Comparison of ENCODE assay signal across 9 cellular contexts in genomic region chr10:102649770-102650654, GRCh38. TPM values are rescaled to one million over a fixed set of nuclear protein-coding genes. Genes with fewer than 3 reads are reported as not detected.
DNase-seq lines count a peak whose midpoint lies in the region; ATAC-seq and TF ChIP-seq lines count a peak whose summit lies in the region.
"Had no signal": no experiment of that assay in that cellular context is flagged by ENCODE, and none has a peak within 500 bp of the region (broad histone marks: within the 10 kb centered on the region; RNA-seq: fewer than 3 reads in every experiment).

No MANE protein-coding gene starts in this region.

- TF ChIP-seq CTCF in heart left ventricle (IDR thresholded peaks at IDR 0.05): no peak
- no peak for TF ChIP-seq CTCF in dorsolateral prefrontal cortex (IDR thresholded peaks at IDR 0.05 in 54 of 56, conservative IDR thresholded peaks at IDR 0.05 in 2 of 56; ENCODE audit: low read depth in 1 of 56, partially characterized antibody in 56 of 56)

- H3K36me3 ChIP-seq in heart left ventricle (peaks cover under 1 to 41% (median 35%) of the 10 kb centered on the region in 9 donors), urinary bladder (ENCODE audit: insufficient read depth) (peaks cover 2% of the 10 kb centered on the region)

- peak overlapping the region in 9 of 12 donors; percentile 23 to 97 (median 86) for H3K4me3 ChIP-seq in heart left ventricle
- peak overlapping the region; percentile 28 to 96 (median 87) for H3K4me3 ChIP-seq in dorsolateral prefrontal cortex
- no peak overlapping the region for H3K4me3 ChIP-seq in urinary bladder (ENCODE audit: low read depth, low read length)

- no peaks in the 10 kb centered on the region for H3K9me3 ChIP-seq in heart left ventricle

- peak overlapping the region in 4 of 6 donors; percentile 51 to 97 (median 88) for H3K27ac Mint-ChIP-seq in naive B cell

- peak overlapping the region in 7 of 8 donors; percentile 20 to 93 (median 69) for H3K4me3 Mint-ChIP-seq in naive B cell

- peaks cover 82 to 94% (median 88%) of the 10 kb centered on the region in 3 donors for H3K4me1 Mint-ChIP-seq in naive B cell

- intact Hi-C loops in heart left ventricle (cut with DNase I): loop anchor here in 5 of 10 donors (5.0 to 10.0 kb wide), 5 partner anchors 62 to 145 kb away; partner anchors contain the start of genes ARL3 (in 3 of the 5), SFXN2 (in 3 of the 5), ACTR1A (in 2 of the 5) and SUFU (in 2 of the 5)
- intact Hi-C loops in cardiac septum (cut with DNase I): loop anchor here (2.0 to 5.0 kb wide), 2 partner anchors 19 to 62 kb away; partner anchors contain the start of genes ARL3 and SFXN2
- intact Hi-C loops in dorsolateral prefrontal cortex (cut with DNase I): loop anchor here in 1 of 2 donors (2.0 kb wide), 2 partner anchors 27 to 65 kb away; partner anchors contain the start of genes ARL3 and SFXN2

- TF ChIP-seq POLR2A in heart left ventricle (IDR thresholded peaks at IDR 0.05): no peak

- 48 to 60% (median 50%) methylated on average over 12 of the region's 12 CpGs for WGBS in heart left ventricle, 4 donors
- WGBS in urinary bladder: 65% methylated on average over 12 of the region's 12 CpGs

- H3K36me3 Mint-ChIP-seq in naive B cell: peaks cover 0 to 15% of the 10 kb centered on the region in 2 donors

- no peaks in the 10 kb centered on the region for H3K27me3 Mint-ChIP-seq in naive B cell

- H3K27me3 ChIP-seq in heart left ventricle: no peaks in the 10 kb centered on the region
- no peaks in the 10 kb centered on the region for H3K27me3 ChIP-seq in dorsolateral prefrontal cortex

- no peaks in the 10 kb centered on the region for H3K9me3 Mint-ChIP-seq in naive B cell

- H3K4me1 ChIP-seq in heart left ventricle (peaks cover 38 to 90% (median 72%) of the 10 kb centered on the region in 12 donors), urinary bladder (ENCODE audit: insufficient read depth) (no peaks in the 10 kb centered on the region)

- peak overlapping the region; percentile 23 to 100 (median 82) for H3K27ac ChIP-seq in heart left ventricle
- peak overlapping the region; percentile 11 to 100 (median 99) for H3K27ac ChIP-seq in dorsolateral prefrontal cortex
- H3K27ac ChIP-seq in urinary bladder (ENCODE audit: low read depth): peak overlapping the region; percentile 27

- peak in 2 of 5 donors; percentile 18 to 60 for DNase-seq in heart left ventricle
- no peak for DNase-seq in cardiac septum (ENCODE audit: low spot score)
- DNase-seq in dorsolateral prefrontal cortex: no peak
- DNase-seq in naive B cell: no peak
- DNase-seq in germinal center (ENCODE audit: low spot score): no peak
- DNase-seq in NCI-H82 (lab: John Stamatoyannopoulos, UW): no peak
- DNase-seq in GM19238 (ENCODE audit: insufficient read length, low spot score): no peak
- DNase-seq: activated CD4-positive, CD25-positive, alpha-beta regulatory T cell treated with anti-CD3 and anti-CD28 coated beads, Interleukin-2, amount 50 U/mL, for 72 hours had no signal

- ATAC-seq in heart left ventricle (no peak), naive B cell (ENCODE audit: low read depth in 2 of 2) (no peak)

RNA-seq across cellular contexts. Expression of gene TRIM8, which starts 5.7 kb away (rescaled TPM):
- total RNA-seq in heart left ventricle: 100 to 1,000 TPM in 6 of 9 donors, 10 to 100 TPM in 3; 91.5 to 225 (median 107) TPM
- polyA plus RNA-seq in heart left ventricle: 10 to 100 TPM; 38.9 to 94.6 TPM
- total RNA-seq in cardiac septum: 99.6 TPM
- total RNA-seq in dorsolateral prefrontal cortex: 100 to 1,000 TPM in 118 of 120 experiments, 10 to 100 TPM in 2; 95.2 to 308 (median 133) TPM
- polyA plus RNA-seq in naive B cell (ENCODE audit: low read depth in 6 of 6): 10 to 100 TPM; 27.1 to 45.8 (median 30.2) TPM
- total RNA-seq in urinary bladder: 35.5 TPM
- polyA plus RNA-seq in urinary bladder: 116 TPM

Comparison
In these comparisons a context has a peak if more than half of its experiments do, and no peak if none do; other contexts are left out.
1. H3K27ac ChIP-seq: peak in every context shown above with its lines; median percentile 99 in dorsolateral prefrontal cortex; 82 in heart left ventricle; 27 in urinary bladder.